ENCODE assay signal across 18 cellular contexts in genomic region chr6:136066005-136066404, GRCh38.
DNase-seq lines count a peak whose midpoint lies in the region; ATAC-seq and TF ChIP-seq lines count a peak whose summit lies in the region.
"Had no signal": no experiment of that assay in that cellular context is flagged by ENCODE, and none has a peak within 500 bp of the region (broad histone marks: within the 10 kb centered on the region; RNA-seq: fewer than 3 reads in every experiment).

No MANE protein-coding gene starts in this region.

- TF ChIP-seq CTCF in choroid plexus epithelial cell (conservative IDR thresholded peaks at IDR 0.05; ENCODE audit: low read depth, low read length) = no peak

- H3K4me3 ChIP-seq in choroid plexus epithelial cell (ENCODE audit: low read depth, low read length) = no peak overlapping the region
- H3K4me3 ChIP-seq: esophagus muscularis mucosa, GM12878 had no signal

- DNase-seq in AML-193 (lab: John Stamatoyannopoulos, UW) (peak; percentile 29 to 35), M059J (ENCODE audit: low read depth) (peak; percentile 55), choroid plexus epithelial cell (ENCODE audit: low read depth) (peak; percentile 60), kidney tubule cell (ENCODE audit: low spot score) (peak; percentile 68), NCI-H2171 (lab: John Stamatoyannopoulos, UW) (no peak), GM19240 (ENCODE audit: insufficient read length, low spot score) (no peak), kidney glomerular epithelial cell (lab: John Stamatoyannopoulos, UW) (no peak)
- DNase-seq: activated CD4-positive, alpha-beta T cell treated with anti-CD3 and anti-CD28 coated beads for 48 hours; activated CD8-positive, alpha-beta memory T cell treated with anti-CD3 and anti-CD28 coated beads, Interleukin-2, amount 50 U/mL, for 48 hours; activated gamma-delta T cell treated with Interleukin-2 at 50 U/mL for 16 hours; anterior cingulate cortex; hypothalamus; NCI-H1092 had no signal

- ATAC-seq in HG03439 (IDR thresholded peaks at IDR 0.05; ENCODE audit: unreplicated experiment) = no peak
- ATAC-seq: GM12878, sciatic nerve, SK-N-SH treated with all-trans-retinoic acid at 6 μM for 48 hours had no signal

Comparison
In these comparisons a context has a peak if more than half of its experiments do, and no peak if none do; other contexts are left out.
1. DNase-seq: peak in AML-193 (2 of 2), M059J (single experiment), choroid plexus epithelial cell (single experiment) and kidney tubule cell (single experiment); none in NCI-H2171 (single experiment), GM19240 (single experiment) and kidney glomerular epithelial cell (single experiment).